Comparison of ENCODE assay signal across 1 cellular context in genomic region chr9:27303219-27303618, GRCh38.
TF ChIP-seq lines count a peak whose summit lies in the region.

No MANE protein-coding gene starts in this region.

TF ChIP-seq in SK-N-SH, 30 proteins besides CTCF, POLR2A, EP300 and RAD21 (continued from another document):
- TF ChIP-seq USF1 (IDR thresholded peaks at IDR 0.05; ENCODE audit: borderline replicate concordance, low read depth): no peak
